In the genomic region with DNA sequence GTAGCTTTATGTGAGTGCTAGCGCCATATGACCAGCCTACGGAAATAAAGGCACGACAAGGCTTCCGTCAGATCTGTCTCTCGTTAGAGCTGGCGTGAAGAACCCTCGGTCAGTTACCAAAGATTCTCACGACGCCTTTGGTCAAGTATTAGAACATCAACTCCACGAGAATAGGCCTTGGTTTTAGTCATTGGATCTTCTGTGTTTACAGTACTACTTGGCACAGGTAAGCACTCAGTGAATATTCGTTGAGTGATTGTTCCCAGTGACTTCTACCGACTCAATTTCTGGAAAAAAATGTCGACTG, we compare ENCODE assay signal across 8 cellular contexts. TPM values are rescaled to one million over a fixed set of nuclear protein-coding genes. Genes with fewer than 3 reads are reported as not detected.
DNase-seq lines count a peak whose midpoint lies in the region; ATAC-seq, FAIRE-seq and TF ChIP-seq lines count a peak whose summit lies in the region.

No MANE protein-coding gene starts in this region.

- ATAC-seq in GM18868 (IDR thresholded peaks at IDR 0.05; ENCODE audit: unreplicated experiment): peak; percentile 0

- H3K4me1 ChIP-seq in HUES48 (ENCODE audit: control insufficient read depth, insufficient read depth, low read length) (peaks cover 8% of the 10 kb centered on the region; the same call in 1 of the 2 replicates), colonic mucosa (no peaks in the 10 kb centered on the region)

- H3K9me3 ChIP-seq in HUES48 (ENCODE audit: control insufficient read depth, insufficient read depth, low read length) (no peaks in the 10 kb centered on the region), colonic mucosa (no peaks in the 10 kb centered on the region)

- TF ChIP-seq POLR2A in GM12892 (IDR thresholded peaks at IDR 0.05; ENCODE audit: low read depth, low read length): no peak

- peaks cover 19% of the 10 kb centered on the region for H3K4me1 Mint-ChIP-seq in neural crest cell

- no peaks in the 10 kb centered on the region for H3K9me3 Mint-ChIP-seq in neural crest cell

- peak overlapping the region; percentile 95 for H3K4me3 Mint-ChIP-seq in neural crest cell

- H3K36me3 ChIP-seq in HUES48 (ENCODE audit: control insufficient read depth, insufficient read depth, low read length): peaks cover 32% of the 10 kb centered on the region
- peaks cover 16% of the 10 kb centered on the region for H3K36me3 ChIP-seq in colonic mucosa

- intact Hi-C loops in colonic mucosa (cut with DNase I): loop anchor here (10.0 kb wide), 1 partner anchor 74 kb away; no protein-coding TSS in a partner anchor

- H3K4me3 ChIP-seq in HUES48 (ENCODE audit: low read depth, low read length): peak overlapping the region; percentile 82
- peak overlapping the region; percentile 77 for H3K4me3 ChIP-seq in colonic mucosa

- no peaks in the 10 kb centered on the region for H3K27me3 ChIP-seq in HUES48 (ENCODE audit: control insufficient read depth, insufficient read depth, low read length)
- H3K27me3 ChIP-seq in colonic mucosa: no peaks in the 10 kb centered on the region

- FAIRE-seq in GM12892 (lab: Jason Lieb, UNC): no peak

- TF ChIP-seq CTCF in colonic mucosa (IDR thresholded peaks at IDR 0.05): no peak
- no peak for TF ChIP-seq CTCF in neural crest cell (conservative IDR thresholded peaks at IDR 0.05)

- DNase-seq in colonic mucosa (no peak), neural crest cell (ENCODE audit: low read depth, low spot score) (no peak), NCI-H1694 (lab: John Stamatoyannopoulos, UW) (no peak), GM12892 (ENCODE audit: insufficient read length) (no peak), RPMI8226 (no peak), globus pallidus (ENCODE audit: low spot score) (no peak)

- no peaks in the 10 kb centered on the region for H3K27me3 Mint-ChIP-seq in neural crest cell (ENCODE audit: low read depth)

- no peaks in the 10 kb centered on the region for H3K36me3 Mint-ChIP-seq in neural crest cell (ENCODE audit: low read depth)

- peak overlapping the region; percentile 98 for H3K27ac Mint-ChIP-seq in neural crest cell (ENCODE audit: unreplicated experiment)

- H3K27ac ChIP-seq in HUES48 (ENCODE audit: low read depth, low read length) (peak overlapping the region; percentile 88), colonic mucosa (peak overlapping the region; percentile 81)

- peak overlapping the region; percentile 85 for H3K9ac ChIP-seq in HUES48 (ENCODE audit: low read depth, low read length)
- peak overlapping the region; percentile 67 to 89 for H3K9ac ChIP-seq in colonic mucosa (ENCODE audit: low read depth in 2 of 2, low read length in 2 of 2)

RNA-seq across cellular contexts. Expression of a gene that starts 0.3 kb away (rescaled TPM):
- total RNA-seq in colonic mucosa: 10 to 100 TPM in 1 of 2 donors, 1 to 10 TPM in 1; 9.2 to 10.2 TPM
- total RNA-seq in neural crest cell: 13.6 and 14.5 TPM in 2 replicates
- polyA plus RNA-seq in GM12892 (2012; ENCODE audit: missing spikeins): 8.4 TPM

RNA-seq across cellular contexts. Expression of a gene that starts 0.6 kb away (rescaled TPM):
- total RNA-seq in colonic mucosa (10 to 100 TPM; 18.4 to 20.6 TPM), neural crest cell (24.8 and 25.7 TPM in 2 replicates)
- polyA plus RNA-seq in GM12892 (2012; ENCODE audit: missing spikeins): 10.8 TPM

RNA-seq across cellular contexts. Expression of a gene that starts 51.2 kb away (rescaled TPM):
- total RNA-seq in colonic mucosa: not detected
- total RNA-seq in neural crest cell: not detected in 2 replicates
- 0.45 TPM for polyA plus RNA-seq in GM12892 (2012; ENCODE audit: missing spikeins)
